ENCODE assay signal across 10 cellular contexts in the genomic region with DNA sequence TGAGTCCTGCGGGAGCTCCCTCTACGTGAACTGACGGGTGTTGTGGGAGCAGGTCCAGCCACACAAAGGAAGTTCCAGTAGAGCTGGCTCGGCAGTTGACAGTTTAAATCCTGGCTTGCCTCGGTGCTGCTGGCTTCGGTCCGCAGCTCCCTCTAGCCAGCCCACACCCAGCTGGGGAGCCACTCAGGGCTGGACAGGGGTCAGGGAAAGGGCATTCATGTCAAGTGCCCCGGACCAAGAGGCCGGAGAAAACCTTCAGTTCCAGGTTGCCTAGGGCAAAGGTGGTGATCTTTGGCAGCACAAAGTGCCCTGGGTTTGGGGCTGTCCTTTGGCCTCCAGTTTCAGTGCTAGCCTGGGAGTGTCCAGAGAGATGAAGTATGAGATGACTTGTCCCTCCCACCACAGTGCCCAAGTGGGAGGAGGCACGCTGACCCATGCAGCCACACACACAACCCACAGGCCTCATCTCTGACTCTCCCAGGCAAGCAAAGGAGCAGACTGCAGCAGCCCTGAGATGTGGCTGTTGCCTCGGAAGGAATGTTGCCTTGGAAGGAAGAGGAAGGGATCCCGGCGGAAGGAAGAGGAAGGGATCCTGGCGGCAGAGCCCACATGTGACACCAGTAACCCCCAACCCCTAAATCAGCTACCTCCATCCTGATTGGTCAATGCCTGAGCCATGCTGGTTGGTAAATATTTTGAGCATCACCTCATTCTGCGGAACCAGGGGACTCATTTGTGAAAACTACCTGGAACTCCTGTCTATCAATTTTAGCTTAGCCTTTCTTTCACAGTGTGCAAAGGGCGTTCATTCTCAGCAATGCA. TPM values are rescaled to one million over a fixed set of nuclear protein-coding genes. Genes with fewer than 3 reads are reported as not detected.
DNase-seq lines count a peak whose midpoint lies in the region; FAIRE-seq and TF ChIP-seq lines count a peak whose summit lies in the region.
"Had no signal": no experiment of that assay in that cellular context is flagged by ENCODE, and none has a peak within 500 bp of the region (broad histone marks: within the 10 kb centered on the region; RNA-seq: fewer than 3 reads in every experiment).

No MANE protein-coding gene starts in this region.

- H3K27me3 ChIP-seq in endothelial cell of umbilical vein (ENCODE audit: control insufficient read depth in 2 of 2, insufficient read depth in 2 of 2, low read length in 2 of 2) (no peaks in the 10 kb centered on the region), mesendoderm (ENCODE audit: insufficient read depth, low read length, poor library complexity) (no peaks in the 10 kb centered on the region), transverse colon (no peaks in the 10 kb centered on the region)

- no peak overlapping the region for H2AFZ ChIP-seq in endothelial cell of umbilical vein (ENCODE audit: low read depth, low read length)

- no CpG with 5 or more reads among the region's 16 CpGs for WGBS in mesendoderm (ENCODE audit: extremely low coverage, insufficient coverage, low lambda C conversion rate)
- 53% methylated on average over 16 of the region's 16 CpGs; no CpG with 5 or more reads in 1 of the 2 donors for WGBS in transverse colon (ENCODE audit: low coverage in 1 of 2), 2 donors

- no peak for TF ChIP-seq POLR2A in endothelial cell of umbilical vein (IDR thresholded peaks at IDR 0.05; ENCODE audit: low read depth, low read length)
- TF ChIP-seq POLR2A in transverse colon (IDR thresholded peaks at IDR 0.05) = no peak

- H3K4me3 ChIP-seq in endothelial cell of umbilical vein (replicated peaks in 1 of 3; ENCODE audit: insufficient read depth in 1 of 3, low read depth in 1 of 3, low read length in 3 of 3) (no peak overlapping the region), mesendoderm (ENCODE audit: low read length) (no peak overlapping the region), transverse colon (no peak overlapping the region)

- no peaks in the 10 kb centered on the region for H3K9me1 ChIP-seq in endothelial cell of umbilical vein (replicated peaks; ENCODE audit: control insufficient read depth, extremely low read depth, insufficient read depth, low read length)

- no peak overlapping the region for H3K4ac ChIP-seq in mesendoderm (ENCODE audit: low read depth, low read length)

- H3K36me3 ChIP-seq in endothelial cell of umbilical vein (ENCODE audit: control insufficient read depth in 2 of 2, extremely low read depth in 1 of 2, insufficient read depth in 2 of 2, low read length in 2 of 2) = peaks cover 0 to 3% of the 10 kb centered on the region in 2 experiments
- no peaks in the 10 kb centered on the region for H3K36me3 ChIP-seq in mesendoderm (ENCODE audit: control insufficient read depth, insufficient read depth, low read length)
- H3K36me3 ChIP-seq in transverse colon = peaks cover 0 to 4% (median 1%) of the 10 kb centered on the region in 4 donors

- in situ Hi-C loops in transverse colon (cut with MboI; ENCODE audit: low pct_ligation_motif_present in 1 of 4, low pct_unique_long_range_greater_than_20kb in 1 of 4, low sequenced_read_pairs in 3 of 4) = no loop called here

- no peak overlapping the region for H3K23ac ChIP-seq in mesendoderm (ENCODE audit: low read length)

- dilution Hi-C loops in endothelial cell of umbilical vein (cut with MboI; ENCODE audit: extremely low pct_ligation_motif_present, low sequenced_read_pairs) = no loop called here

- CTCF ChIA-PET in endothelial cell of umbilical vein (lab: Charles Lee) = interaction anchor here (0.7 to 3.0 kb wide), 7 partner anchors 10 to 68 kb away, joined by 3 to 16 read pairs (median 3); no protein-coding TSS in a partner anchor

- no peaks in the 10 kb centered on the region for H4K20me1 ChIP-seq in endothelial cell of umbilical vein (replicated peaks; ENCODE audit: control insufficient read depth, extremely low read depth, insufficient read depth, low read length)

- no peaks in the 10 kb centered on the region for H3K79me2 ChIP-seq in endothelial cell of umbilical vein (ENCODE audit: control insufficient read depth, insufficient read depth, low read length)
- H3K79me2 ChIP-seq in mesendoderm (ENCODE audit: control insufficient read depth, insufficient read depth, low read length) = no peaks in the 10 kb centered on the region

- no peaks in the 10 kb centered on the region for H3K79me1 ChIP-seq in mesendoderm (ENCODE audit: low read length)

- POLR2A ChIA-PET in endothelial cell of umbilical vein (lab: Charles Lee) = no interaction called here

- H3K9ac ChIP-seq in endothelial cell of umbilical vein (replicated peaks; ENCODE audit: extremely low read depth, insufficient read depth, low read length) (no peak overlapping the region), mesendoderm (ENCODE audit: low read length) (no peak overlapping the region)

- no peak overlapping the region for H2BK120ac ChIP-seq in mesendoderm (ENCODE audit: low read depth, low read length)

- no peak overlapping the region for H2BK15ac ChIP-seq in mesendoderm (replicated peaks; ENCODE audit: low read depth)

- H4K8ac ChIP-seq in mesendoderm (ENCODE audit: low read depth, low read length) = no peak overlapping the region

- H3K4me1 ChIP-seq in endothelial cell of umbilical vein (ENCODE audit: control insufficient read depth, extremely low read depth, insufficient read depth, low read length) = peaks cover 5% of the 10 kb centered on the region
- H3K4me1 ChIP-seq in mesendoderm (ENCODE audit: control insufficient read depth, low read depth, low read length) = no peaks in the 10 kb centered on the region
- H3K4me1 ChIP-seq in transverse colon = peaks cover 14 to 26% (median 18%) of the 10 kb centered on the region in 4 donors

- no peak for TF ChIP-seq EP300 in transverse colon (IDR thresholded peaks at IDR 0.05; ENCODE audit: low read depth)

- peak; percentile 84 for DNase-seq in LHCN-M2 (ENCODE audit: low read depth)
- DNase-seq in endothelial cell of umbilical vein (ENCODE audit: low read depth, low spot score) = no peak
- peak; percentile 56 for DNase-seq in mesendoderm
- peak; percentile 42 for DNase-seq in transverse colon
- no peak for DNase-seq in GF-D8 (lab: John Stamatoyannopoulos, UW)
- DNase-seq in activated CD4-positive, alpha-beta T cell treated with anti-CD3 and anti-CD28 coated beads for 4 hours = no peak
- DNase-seq in HUDEP-2 (lab: John Stamatoyannopoulos, UW; ENCODE audit: unreplicated experiment in 76 of 76) = no peak
- no peak for DNase-seq in mucosa of gallbladder (ENCODE audit: low spot score)
- DNase-seq: NCI-H526; stimulated activated CD4-positive, alpha-beta T cell treated with anti-CD3 and anti-CD28 coated beads, Interleukin-15, amount 100 ng/mL, for 24 hours had no signal

- no peak overlapping the region for H2AK5ac ChIP-seq in mesendoderm (ENCODE audit: low read length)

- FAIRE-seq in endothelial cell of umbilical vein (lab: Jason Lieb, UNC) = peak; percentile 28

- no peak overlapping the region for H3K27ac ChIP-seq in endothelial cell of umbilical vein (ENCODE audit: insufficient read depth, low read depth, low read length)
- H3K27ac ChIP-seq in mesendoderm (ENCODE audit: low read depth, low read length) = no peak overlapping the region
- peak overlapping the region; percentile 36 to 56 (median 52) for H3K27ac ChIP-seq in transverse colon

- H2BK5ac ChIP-seq in mesendoderm (ENCODE audit: low read length) = no peak overlapping the region

- intact Hi-C loops in endothelial cell of umbilical vein (cut with micrococcal nuclease) (no loop called here), transverse colon (cut with DNase I; ENCODE audit: low total_unique reads) (no loop called here)

- H3K9me3 ChIP-seq in endothelial cell of umbilical vein (replicated peaks; ENCODE audit: control insufficient read depth, insufficient read depth, low read length) = no peaks in the 10 kb centered on the region
- no peaks in the 10 kb centered on the region for H3K9me3 ChIP-seq in transverse colon

- BruUV-seq in endothelial cell of umbilical vein (replicated peaks; lab: Mats Ljungman, UMichigan) = no TSS peak

- H3K18ac ChIP-seq in mesendoderm (ENCODE audit: low read length) = no peak overlapping the region

- peak overlapping the region; percentile 17 for H3K56ac ChIP-seq in mesendoderm (ENCODE audit: low read length)

- H3K4me2 ChIP-seq in endothelial cell of umbilical vein (ENCODE audit: insufficient read depth, low read length) = no peak overlapping the region
- H3K4me2 ChIP-seq in mesendoderm (ENCODE audit: low read length) = no peak overlapping the region

- TF ChIP-seq CTCF in endothelial cell of umbilical vein (IDR thresholded peaks at IDR 0.05; ENCODE audit: extremely low read depth in 1 of 2, insufficient read depth in 1 of 2, low read depth in 1 of 2, low read length in 2 of 2) (no peak), transverse colon (IDR thresholded peaks at IDR 0.05) (no peak)

- no peak overlapping the region for H4K5ac ChIP-seq in mesendoderm (ENCODE audit: low read length)

RNA-seq across cellular contexts. Expression of a gene that starts 13.9 kb away (rescaled TPM):
- total RNA-seq in LHCN-M2 (2014; rRNA removed) (61.8 and 73.4 TPM in 2 replicates), endothelial cell of umbilical vein (199 and 221 TPM in 2 replicates), transverse colon (1,000 to 10,000 TPM in 1 of 4 donors, 100 to 1,000 TPM in 3; 133 to 1,054 (median 474) TPM), mucosa of gallbladder (1,600 TPM)
- 29.5 TPM for polyA plus RNA-seq in LHCN-M2 (2012)
- polyA plus RNA-seq in endothelial cell of umbilical vein = 177 and 190 TPM in 2 replicates
- polyA plus RNA-seq in endothelial cell of umbilical vein (2011; cell fraction: cytosol; rRNA removed) = 189 and 193 TPM in 2 replicates
- polyA plus RNA-seq in endothelial cell of umbilical vein (2011; cell fraction: nucleus; rRNA removed) = 268 and 281 TPM in 2 replicates
- polyA plus RNA-seq in endothelial cell of umbilical vein (2012) = 227 and 501 TPM in 2 replicates
- 193 and 209 TPM in 2 replicates for polyA minus RNA-seq in endothelial cell of umbilical vein
- polyA minus RNA-seq in endothelial cell of umbilical vein (2011; cell fraction: cytosol; rRNA and poly(A)+ RNA removed) = not detected
- 83.8 and 94.2 TPM in 2 replicates for polyA minus RNA-seq in endothelial cell of umbilical vein (2011; cell fraction: nucleus; rRNA and poly(A)+ RNA removed)
- polyA plus RNA-seq in mesendoderm (2013, experiment 1 of 2) = 0.60 TPM
- polyA plus RNA-seq in mesendoderm (2013, experiment 2 of 2) = 0.55 TPM

RNA-seq across cellular contexts. Expression of a gene that starts 52.4 kb away (rescaled TPM):
- total RNA-seq in LHCN-M2 (2014; rRNA removed) = 0.06 and 0.45 TPM in 2 replicates
- polyA plus RNA-seq in LHCN-M2 (2012) = 0.35 TPM
- total RNA-seq in endothelial cell of umbilical vein = 0.42 TPM in 1 of 2 replicates, not detected in the other
- 0.21 and 0.43 TPM in 2 replicates for polyA plus RNA-seq in endothelial cell of umbilical vein
- polyA plus RNA-seq in endothelial cell of umbilical vein (2011; cell fraction: cytosol; rRNA removed) = 0.14 and 0.22 TPM in 2 replicates
- not detected in 2 replicates for polyA plus RNA-seq in endothelial cell of umbilical vein (2011; cell fraction: nucleus; rRNA removed)
- polyA plus RNA-seq in endothelial cell of umbilical vein (2012) = 0.27 and 0.64 TPM in 2 replicates
- polyA minus RNA-seq in endothelial cell of umbilical vein = not detected in 2 replicates
- polyA minus RNA-seq in endothelial cell of umbilical vein (2011; cell fraction: cytosol; rRNA and poly(A)+ RNA removed) = not detected
- polyA minus RNA-seq in endothelial cell of umbilical vein (2011; cell fraction: nucleus; rRNA and poly(A)+ RNA removed) = not detected in 2 replicates
- 0.56 TPM for polyA plus RNA-seq in mesendoderm (2013, experiment 1 of 2)
- 0.38 TPM for polyA plus RNA-seq in mesendoderm (2013, experiment 2 of 2)
- total RNA-seq in transverse colon = under 1 TPM in 2 of 4 donors, not detected in 2; 0.64 to 0.96 TPM
- 0.75 TPM for total RNA-seq in mucosa of gallbladder

Comparison
In these comparisons a context has a peak if more than half of its experiments do, and no peak if none do; other contexts are left out.
1. DNase-seq: peak in LHCN-M2 (single experiment), mesendoderm (single experiment) and transverse colon (single experiment); none in endothelial cell of umbilical vein (single experiment), GF-D8 (single experiment), activated CD4-positive, alpha-beta T cell treated with anti-CD3 and anti-CD28 coated beads for 4 hours (0 of 2), HUDEP-2 (0 of 76) and mucosa of gallbladder (single experiment).
2. H3K27ac ChIP-seq: peak in transverse colon (4 of 4); none in endothelial cell of umbilical vein (single experiment) and mesendoderm (single experiment).